In the genomic region with DNA sequence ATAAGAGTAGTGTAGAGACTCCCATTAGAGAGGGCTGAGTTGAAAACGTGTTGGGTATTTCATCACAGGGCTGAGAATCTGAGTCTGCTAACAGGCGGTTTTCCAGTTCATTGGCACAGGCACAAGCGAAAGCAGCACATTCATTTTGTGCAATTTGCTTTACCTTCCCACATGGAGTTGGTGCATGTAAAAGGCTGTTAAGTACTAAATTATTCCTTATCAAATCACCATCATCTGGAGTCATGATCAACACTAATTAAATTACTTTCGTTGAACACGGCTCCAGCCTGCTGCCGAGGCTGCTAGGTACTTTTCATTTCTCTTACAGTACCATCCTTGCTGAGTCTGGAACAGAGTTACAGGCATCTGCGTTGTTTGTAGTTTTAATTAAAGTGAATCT, we compare ENCODE assay signal across 12 cellular contexts. TPM values are rescaled to one million over a fixed set of nuclear protein-coding genes. Genes with fewer than 3 reads are reported as not detected.
DNase-seq lines count a peak whose midpoint lies in the region; ATAC-seq, FAIRE-seq and TF ChIP-seq lines count a peak whose summit lies in the region.
"Had no signal": no experiment of that assay in that cellular context is flagged by ENCODE, and none has a peak within 500 bp of the region (broad histone marks: within the 10 kb centered on the region; RNA-seq: fewer than 3 reads in every experiment).

No MANE protein-coding gene starts in this region.

- H3F3A ChIP-seq in smooth muscle cell (ENCODE audit: low read depth) = peaks cover 13% of the 10 kb centered on the region

- H3K36me3 ChIP-seq in smooth muscle cell (ENCODE audit: low read depth) = no peaks in the 10 kb centered on the region
- H3K36me3 ChIP-seq: ovary had no signal

- no peak for DNase-seq in HFFc6
- no peak for DNase-seq in RCC 7860 (ENCODE audit: low spot score)
- DNase-seq in glutamatergic neuron = no peak
- no peak for DNase-seq in smooth muscle cell (lab: John Stamatoyannopoulos, UW; ENCODE audit: unreplicated experiment)
- no peak for DNase-seq in dedifferentiated amniotic fluid mesenchymal stem cell (ENCODE audit: extremely low spot score)
- no peak for DNase-seq in SW 1271 (lab: John Stamatoyannopoulos, UW)
- DNase-seq: activated CD4-positive, alpha-beta T cell treated with anti-CD3 and anti-CD28 coated beads, Interleukin-2, amount 50 U/mL, for 4 hours; GDM1; NCI-H1930; ovary; SIG-M5 had no signal

- H3K9me3 ChIP-seq in smooth muscle cell (replicated peaks; ENCODE audit: low read depth) = no peaks in the 10 kb centered on the region
- H3K9me3 ChIP-seq: ovary had no signal

- no peak overlapping the region for H2AFZ ChIP-seq in smooth muscle cell (ENCODE audit: low read depth)

- H3K9ac ChIP-seq in smooth muscle cell (ENCODE audit: low read depth) = peak overlapping the region; percentile 32

- H3K4me3 Mint-ChIP-seq in HFFc6 (peak overlapping the region; percentile 33; the same call in 1 of the 2 replicates), glutamatergic neuron (ENCODE audit: unreplicated experiment) (no peak overlapping the region)

- no peaks in the 10 kb centered on the region for H3K79me2 ChIP-seq in smooth muscle cell (ENCODE audit: low read depth)

- H3K36me3 Mint-ChIP-seq in HFFc6 (ENCODE audit: low read depth) (no peaks in the 10 kb centered on the region), glutamatergic neuron (ENCODE audit: unreplicated experiment) (no peaks in the 10 kb centered on the region)

- peak overlapping the region; percentile 80 for H3K4me2 ChIP-seq in smooth muscle cell

- H3K4me3 ChIP-seq in smooth muscle cell = peak overlapping the region; percentile 20
- H3K4me3 ChIP-seq: ovary had no signal

- H3K9me3 Mint-ChIP-seq in HFFc6 = no peaks in the 10 kb centered on the region
- H3K9me3 Mint-ChIP-seq in glutamatergic neuron (ENCODE audit: unreplicated experiment) = peaks cover 1% of the 10 kb centered on the region

- H3K4me1 ChIP-seq in smooth muscle cell (ENCODE audit: low read depth) = peaks cover 15% of the 10 kb centered on the region

- FAIRE-seq in RCC 7860 (lab: Jason Lieb, UNC) = peak; percentile 77

- 21% methylated on average over 7 of the region's 7 CpGs for WGBS in smooth muscle cell (ENCODE audit: low lambda C conversion rate)

- no peaks in the 10 kb centered on the region for H4K20me1 ChIP-seq in smooth muscle cell (ENCODE audit: low read depth)

- ATAC-seq in HG02678 (IDR thresholded peaks at IDR 0.05; ENCODE audit: unreplicated experiment) = no peak

- TF ChIP-seq CTCF in HFFc6 (IDR thresholded peaks at IDR 0.05) (no peak), glutamatergic neuron (IDR thresholded peaks at IDR 0.05; ENCODE audit: partially characterized antibody, unreplicated experiment) (no peak), smooth muscle cell (IDR thresholded peaks at IDR 0.05; ENCODE audit: borderline replicate concordance, insufficient read depth, poor library complexity, severe bottlenecking) (no peak)

- H3K27ac Mint-ChIP-seq in HFFc6 (peak overlapping the region; percentile 44; the same call in 1 of the 2 replicates), glutamatergic neuron (ENCODE audit: unreplicated experiment) (peak overlapping the region; percentile 11)

- H3K27me3 Mint-ChIP-seq in HFFc6 (ENCODE audit: insufficient read depth) (no peaks in the 10 kb centered on the region; the same call in 1 of the 2 replicates), glutamatergic neuron (ENCODE audit: unreplicated experiment) (no peaks in the 10 kb centered on the region)

- H3K4me1 Mint-ChIP-seq in HFFc6 (ENCODE audit: low read depth) = peaks cover 22% of the 10 kb centered on the region
- H3K4me1 Mint-ChIP-seq in glutamatergic neuron (ENCODE audit: low read depth, unreplicated experiment) = peaks cover 20% of the 10 kb centered on the region

- no peaks in the 10 kb centered on the region for H3K27me3 ChIP-seq in smooth muscle cell (ENCODE audit: low read depth)
- H3K27me3 ChIP-seq: ovary had no signal

- peak overlapping the region; percentile 80 for H3K27ac ChIP-seq in smooth muscle cell (ENCODE audit: low read depth)
- H3K27ac ChIP-seq: ovary had no signal

RNA-seq across cellular contexts. Expression of a gene that starts 43.8 kb away (rescaled TPM):
- total RNA-seq in HFFc6 (2021; fragmentation: NEBNext Ultra II Directional; extraction: Animal tissue kit (Norgen Biotek cat#: 25700)) = 10 to 100 TPM; 13.4 to 25.7 (median 23.6) TPM
- total RNA-seq in glutamatergic neuron (ENCODE audit: unreplicated experiment) = 51.8 TPM
- total RNA-seq in smooth muscle cell = 27.8 and 37.5 TPM in 2 replicates
- polyA plus RNA-seq in smooth muscle cell = 18.2 and 24.3 TPM in 2 replicates
